In genomic region chrX:146119074-146119473, GRCh38 we compare ENCODE assay signal across 6 cellular contexts.
DNase-seq lines count a peak whose midpoint lies in the region; ATAC-seq and TF ChIP-seq lines count a peak whose summit lies in the region.
"Not testable (repeated sequence)": the region's sequence is repeated elsewhere in the genome, so short reads cannot be mapped to it uniquely, and the experiment has no call there.

No MANE protein-coding gene starts in this region.

- TF ChIP-seq CTCF in chondrocyte (IDR thresholded peaks at IDR 0.05); hepatocyte (IDR thresholded peaks at IDR 0.05; ENCODE audit: poor library complexity); liver (IDR thresholded peaks at IDR 0.05; ENCODE audit: low read depth, low read length, missing input control); right lobe of liver (IDR thresholded peaks at IDR 0.05): not testable (repeated sequence)

- peaks cover 63% of the 10 kb centered on the region for H3K9me3 Mint-ChIP-seq in chondrocyte (ENCODE audit: low read depth)

- not testable (repeated sequence) for H3K9ac ChIP-seq in liver (ENCODE audit: low read depth in 1 of 2, low read length in 2 of 2)

- not testable (repeated sequence) for TF ChIP-seq POLR2A in right lobe of liver (IDR thresholded peaks at IDR 0.05)

- H3K9me3 ChIP-seq in hepatocyte (ENCODE audit: low read depth); liver (ENCODE audit: control insufficient read depth in 4 of 4, low read length in 3 of 4); right lobe of liver: not testable (repeated sequence)

- intact Hi-C loops in right lobe of liver (cut with DNase I), result not testable (repeated sequence)

- H3K27me3 Mint-ChIP-seq in chondrocyte (ENCODE audit: low read depth), result not testable (repeated sequence)

- 55% methylated on average over 5 of the region's 5 CpGs for WGBS in hepatocyte (ENCODE audit: low lambda C conversion rate, missing lambda C conversion rate)
- WGBS in liver, result 35% methylated on average over 5 of the region's 5 CpGs
- 33% methylated on average over 1 of the region's 5 CpGs for WGBS in right lobe of liver (ENCODE audit: insufficient coverage, low coverage, low lambda C conversion rate, missing lambda C conversion rate)

- H3K27ac ChIP-seq in hepatocyte; liver (ENCODE audit: low read depth in 1 of 2, low read length in 2 of 2); right lobe of liver: not testable (repeated sequence)

- H3K36me3 Mint-ChIP-seq in chondrocyte (ENCODE audit: low read depth), result not testable (repeated sequence)

- not testable (repeated sequence) for H3K79me2 ChIP-seq in hepatocyte

- not testable (repeated sequence) for TF ChIP-seq RAD21 in liver (IDR thresholded peaks at IDR 0.05)

- not testable (repeated sequence) for H3K4me1 ChIP-seq in hepatocyte (ENCODE audit: insufficient read depth); liver (ENCODE audit: control insufficient read depth in 4 of 4, insufficient read depth in 4 of 4, low read length in 3 of 4); right lobe of liver

- not testable (repeated sequence) for H3K4me3 Mint-ChIP-seq in chondrocyte (ENCODE audit: unreplicated experiment)

- not testable (repeated sequence) for H3K4me3 ChIP-seq in hepatocyte; liver (ENCODE audit: low read depth in 1 of 3, low read length in 3 of 3); right lobe of liver

- not testable (repeated sequence) for H3K36me3 ChIP-seq in hepatocyte (replicated peaks; ENCODE audit: insufficient read depth, low read depth); liver (ENCODE audit: control insufficient read depth in 4 of 4, insufficient read depth in 3 of 4, low read depth in 1 of 4, low read length in 3 of 4); right lobe of liver

- not testable (repeated sequence) for H3K27ac Mint-ChIP-seq in chondrocyte (ENCODE audit: unreplicated experiment)

- peak; percentile 69 for DNase-seq in chondrocyte (ENCODE audit: low spot score)
- peak; percentile 32 for DNase-seq in hepatocyte (ENCODE audit: low spot score)
- DNase-seq in left lobe of liver (ENCODE audit: low spot score), result peak; percentile 48
- DNase-seq in right lobe of liver, result peak; percentile 44 to 68 (median 63)
- peak; percentile 12 for DNase-seq in mucosa of gallbladder (ENCODE audit: low spot score)

- not testable (repeated sequence) for H4K20me1 ChIP-seq in hepatocyte (ENCODE audit: insufficient read depth, poor library complexity, severe bottlenecking)

- not testable (repeated sequence) for H3K4me1 Mint-ChIP-seq in chondrocyte (ENCODE audit: low read depth)

- not testable (repeated sequence) for H3K4me2 ChIP-seq in hepatocyte

- H3K9me2 ChIP-seq in hepatocyte (replicated peaks; ENCODE audit: insufficient read depth), result not testable (repeated sequence)

- not testable (repeated sequence) for H2AFZ ChIP-seq in hepatocyte

- ATAC-seq in left lobe of liver, result peak; percentile 88
- ATAC-seq in right lobe of liver, result peak; percentile 61 to 83 (median 68)

- H3K27me3 ChIP-seq in hepatocyte; liver (ENCODE audit: control insufficient read depth in 4 of 4, insufficient read depth in 4 of 4, low read length in 3 of 4); right lobe of liver: not testable (repeated sequence)

TF ChIP-seq in liver, 16 proteins besides CTCF, POLR2A, EP300 and RAD21:
- peak; percentile 28 to 38 for TF ChIP-seq HNF4A (conservative IDR thresholded peaks at IDR 0.05)
- peak; percentile 25 for TF ChIP-seq YY1 (IDR thresholded peaks at IDR 0.05)
TF ChIP-seq in liver: peak in this region for 2; not testable (repeated sequence) for 14.

Comparison
In these comparisons a context has a peak if more than half of its experiments do, and no peak if none do; other contexts are left out.
1. DNase-seq: peak in every context shown above with its lines; median percentile 69 in chondrocyte; 63 in right lobe of liver; 48 in left lobe of liver; 32 in hepatocyte; 12 in mucosa of gallbladder.